21 cellular contexts compared by ENCODE assay signal in the genomic region with DNA sequence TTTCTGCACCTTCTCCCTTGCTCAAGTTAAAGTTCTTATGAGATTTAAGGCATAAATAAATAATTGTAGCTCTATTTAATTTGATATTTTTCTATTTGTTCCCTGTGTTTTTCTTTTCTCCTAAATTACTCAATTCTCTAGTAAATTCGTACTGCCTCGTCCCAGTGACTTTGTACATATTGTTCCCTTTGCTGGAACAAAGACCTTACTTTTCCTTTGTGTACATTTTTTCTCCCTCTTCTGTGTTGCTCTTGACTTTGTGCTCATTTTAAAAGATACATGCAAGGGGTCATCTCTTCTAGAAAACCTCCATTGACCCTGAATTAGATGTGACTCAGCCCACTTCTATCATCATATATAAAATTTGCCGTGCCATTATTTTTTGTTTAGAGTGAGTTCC.
"Had no signal": no experiment of that assay in that cellular context is flagged by ENCODE, and none has a peak within 500 bp of the region (broad histone marks: within the 10 kb centered on the region; RNA-seq: fewer than 3 reads in every experiment).

No MANE protein-coding gene starts in this region.

- ATAC-seq: activated CD8-positive, alpha-beta T cell treated with anti-CD3 and anti-CD28 coated beads for 36 hours; gastroesophageal sphincter; left ventricle myocardium superior; psoas muscle; sciatic nerve had no signal

- H3K9me3 ChIP-seq: gastroesophageal sphincter, psoas muscle, thoracic aorta had no signal

- DNase-seq: activated B cell treated with CpG ODN at 0.5 μM for 24 hours; activated CD4-positive, alpha-beta T cell treated with anti-CD3 and anti-CD28 coated beads for 48 hours; activated CD8-positive, alpha-beta memory T cell treated with anti-CD3 and anti-CD28 coated beads, Interleukin-2, amount 50 U/mL, for 4 hours; activated CD8-positive, alpha-beta T cell treated with anti-CD3 and anti-CD28 coated beads for 36 hours; activated gamma-delta T cell; activated naive CD8-positive, alpha-beta T cell treated with anti-CD3 and anti-CD28 coated beads, Interleukin-2, amount 10 ng/mL, durations not matched to agents 7 days and 5 days; activated T-cell treated with anti-CD3 and anti-CD28 coated beads, Interleukin-2, amount 50 U/mL, for 48 hours; aorta; cerebellar nuclear complex; erythroblast; left ventricle myocardium superior; mesenchymal stem cell; occipital lobe; psoas muscle had no signal

- H3K27me3 Mint-ChIP-seq: activated B cell treated with CpG ODN at 0.5 μM for 24 hours; activated CD8-positive, alpha-beta T cell treated with anti-CD3 and anti-CD28 coated beads for 36 hours; activated naive CD8-positive, alpha-beta T cell treated with anti-CD3 and anti-CD28 coated beads, Interleukin-2, amount 10 ng/mL, durations not matched to agents 7 days and 5 days; stimulated activated naive CD8-positive, alpha-beta T cell treated with anti-CD3 and anti-CD28 coated beads, Interleukin-15, Interleukin-2, amounts not matched to agents 100 ng/mL and 50 ng/mL, for 24 hours had no signal

- FAIRE-seq: TTC549, urothelium cell line had no signal

- H3K9me3 Mint-ChIP-seq: activated B cell treated with CpG ODN at 0.5 μM for 24 hours; activated CD8-positive, alpha-beta T cell treated with anti-CD3 and anti-CD28 coated beads for 36 hours; nephron; stimulated activated naive CD8-positive, alpha-beta T cell treated with anti-CD3 and anti-CD28 coated beads, Interleukin-15, Interleukin-2, amounts not matched to agents 100 ng/mL and 50 ng/mL, for 24 hours had no signal

- H3K4me3 Mint-ChIP-seq: activated B cell treated with CpG ODN at 0.5 μM for 24 hours; activated CD8-positive, alpha-beta T cell treated with anti-CD3 and anti-CD28 coated beads for 36 hours; activated naive CD8-positive, alpha-beta T cell treated with anti-CD3 and anti-CD28 coated beads, Interleukin-2, amount 10 ng/mL, durations not matched to agents 7 days and 5 days; nephron; stimulated activated naive CD8-positive, alpha-beta T cell treated with anti-CD3 and anti-CD28 coated beads, Interleukin-15, Interleukin-2, amounts not matched to agents 100 ng/mL and 50 ng/mL, for 24 hours had no signal

- H3K27ac Mint-ChIP-seq: activated B cell treated with CpG ODN at 0.5 μM for 24 hours; activated naive CD8-positive, alpha-beta T cell treated with anti-CD3 and anti-CD28 coated beads, Interleukin-2, amount 10 ng/mL, durations not matched to agents 7 days and 5 days; stimulated activated naive CD8-positive, alpha-beta T cell treated with anti-CD3 and anti-CD28 coated beads, Interleukin-15, Interleukin-2, amounts not matched to agents 100 ng/mL and 50 ng/mL, for 24 hours had no signal
